Comparison of ENCODE assay signal across 21 cellular contexts in the genomic region with DNA sequence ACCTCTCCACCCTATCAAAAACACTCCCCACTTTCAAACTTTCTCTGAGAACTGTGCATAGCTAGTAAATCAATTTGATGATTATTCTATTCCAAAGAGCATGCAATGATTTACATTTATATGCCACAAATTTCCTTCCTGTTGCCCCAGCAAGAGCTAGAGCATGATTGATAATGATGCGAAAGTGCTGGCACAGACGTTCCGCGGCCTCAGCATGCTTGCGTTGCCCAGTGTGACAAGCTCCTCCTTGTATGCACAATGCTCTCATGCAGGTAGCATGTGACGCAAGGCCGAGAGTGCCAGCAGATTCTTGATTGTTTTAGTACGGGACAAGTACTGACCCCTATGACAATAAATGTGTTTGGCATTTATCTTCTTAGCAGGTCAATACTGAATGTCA.
DNase-seq lines count a peak whose midpoint lies in the region; ATAC-seq, FAIRE-seq and TF ChIP-seq lines count a peak whose summit lies in the region.
"Had no signal": no experiment of that assay in that cellular context is flagged by ENCODE, and none has a peak within 500 bp of the region (broad histone marks: within the 10 kb centered on the region; RNA-seq: fewer than 3 reads in every experiment).

No MANE protein-coding gene starts in this region.

- H3K27ac ChIP-seq in liver (ENCODE audit: low read depth in 1 of 2, low read length in 2 of 2), result no peak overlapping the region
- no peak overlapping the region for H3K27ac ChIP-seq in HepG2 (ENCODE audit: extremely low read length, insufficient read depth, low read length)
- no peak overlapping the region for H3K27ac ChIP-seq in lower lobe of right lung
- no peak overlapping the region for H3K27ac ChIP-seq in substantia nigra (ENCODE audit: low read depth, low read length, poor library complexity, severe bottlenecking)
- H3K27ac ChIP-seq: esophagus muscularis mucosa, HL-60, suprapubic skin had no signal

- H3K27me3 ChIP-seq in liver (ENCODE audit: control insufficient read depth in 4 of 4, insufficient read depth in 4 of 4, low read length in 3 of 4) (no peaks in the 10 kb centered on the region), HepG2 (ENCODE audit: control insufficient read depth in 1 of 2, insufficient read depth in 2 of 2, low read length in 2 of 2) (no peaks in the 10 kb centered on the region), lower lobe of right lung (ENCODE audit: low read depth) (no peaks in the 10 kb centered on the region)
- H3K27me3 ChIP-seq: esophagus muscularis mucosa, suprapubic skin had no signal

- in situ Hi-C loops in HepG2 (cut with HindIII; ENCODE audit: extremely low pct_ligation_motif_present, low pct_unique_long_range_greater_than_20kb), result no loop called here

- CTCF ChIA-PET in HepG2 (lab: Yijun Ruan, JAX; ENCODE audit: low intra/inter-chr PET ratio, low total read pairs), result no interaction called here

- H3K4me1 ChIP-seq in liver (ENCODE audit: control insufficient read depth in 4 of 4, insufficient read depth in 4 of 4, low read length in 3 of 4) (peaks cover 0 to 5% (median 0%) of the 10 kb centered on the region in 4 donors), HepG2 (ENCODE audit: insufficient read depth, low read length) (no peaks in the 10 kb centered on the region), lower lobe of right lung (no peaks in the 10 kb centered on the region)
- H3K4me1 ChIP-seq: esophagus muscularis mucosa, suprapubic skin had no signal

- no peaks in the 10 kb centered on the region for H3K79me2 ChIP-seq in HepG2 (ENCODE audit: insufficient read depth, low read length)

- H3K4me3 ChIP-seq in liver (ENCODE audit: low read depth in 1 of 3, low read length in 3 of 3) (no peak overlapping the region), HepG2 (replicated peaks in 1 of 3; ENCODE audit: insufficient read depth in 1 of 3, low read depth in 2 of 3, low read length in 3 of 3) (no peak overlapping the region), lower lobe of right lung (no peak overlapping the region)
- H3K4me3 ChIP-seq: esophagus muscularis mucosa, suprapubic skin had no signal

- no peak for TF ChIP-seq EP300 in HepG2 (IDR thresholded peaks at IDR 0.05; ENCODE audit: low read depth in 2 of 2, low read length in 2 of 2)
- no peak for TF ChIP-seq EP300 in HepG2 (CRISPR knock-in tag; IDR thresholded peaks at IDR 0.05; ENCODE audit: borderline replicate concordance)

- POLR2A ChIA-PET in HepG2 (lab: Yijun Ruan, JAX), result no interaction called here

- H4K20me1 ChIP-seq in HepG2 (ENCODE audit: insufficient read depth, low read length), result no peaks in the 10 kb centered on the region

- no peak overlapping the region for H3K4me2 ChIP-seq in HepG2 (ENCODE audit: low read depth, low read length)

- no peak for FAIRE-seq in HepG2 (lab: Jason Lieb, UNC)
- no peak for FAIRE-seq in GM12892 (lab: Jason Lieb, UNC)
- FAIRE-seq: D721Med had no signal

- H3K36me3 ChIP-seq in liver (ENCODE audit: control insufficient read depth in 4 of 4, insufficient read depth in 3 of 4, low read depth in 1 of 4, low read length in 3 of 4) (no peaks in the 10 kb centered on the region), HepG2 (replicated peaks in 1 of 2; ENCODE audit: control insufficient read depth in 1 of 2, insufficient read depth in 2 of 2, low read length in 2 of 2) (no peaks in the 10 kb centered on the region), lower lobe of right lung (no peaks in the 10 kb centered on the region)
- H3K36me3 ChIP-seq: esophagus muscularis mucosa, suprapubic skin had no signal

- TF ChIP-seq POLR2A in HepG2 (IDR thresholded peaks at IDR 0.05; ENCODE audit: insufficient read depth in 1 of 2, low read depth in 2 of 2, low read length in 2 of 2) (no peak), GM12892 (IDR thresholded peaks at IDR 0.05; ENCODE audit: low read depth, low read length) (no peak)

- intact Hi-C loops in HepG2 (cut with micrococcal nuclease; ENCODE audit: unreplicated experiment) (no loop called here), lower lobe of right lung (cut with DNase I) (no loop called here)

- peak; percentile 25 to 43 for TF ChIP-seq RAD21 in liver (IDR thresholded peaks at IDR 0.05)
- TF ChIP-seq RAD21 in HepG2 (CRISPR knock-in tag; IDR thresholded peaks at IDR 0.05), result no peak

- H3K9ac ChIP-seq in liver (ENCODE audit: low read depth in 1 of 2, low read length in 2 of 2) (no peak overlapping the region), HepG2 (ENCODE audit: insufficient read depth, low read depth, low read length) (no peak overlapping the region)

- H3K9me3 ChIP-seq in liver (ENCODE audit: control insufficient read depth in 4 of 4, low read length in 3 of 4) (no peaks in the 10 kb centered on the region), HepG2 (ENCODE audit: low read length) (peaks cover 5% of the 10 kb centered on the region; the same call in 1 of the 2 replicates), lower lobe of right lung (no peaks in the 10 kb centered on the region)
- H3K9me3 ChIP-seq: esophagus muscularis mucosa, suprapubic skin had no signal

- no peak for TF ChIP-seq CTCF in liver (IDR thresholded peaks at IDR 0.05; ENCODE audit: low read depth, low read length, missing input control)
- no peak for TF ChIP-seq CTCF in HepG2 (CRISPR knock-in tag; IDR thresholded peaks at IDR 0.05)
- no peak for TF ChIP-seq CTCF in lower lobe of right lung (IDR thresholded peaks at IDR 0.05)

- WGBS in liver, result 9% methylated on average over 8 of the region's 8 CpGs
- WGBS in HepG2 (ENCODE audit: low lambda C conversion rate), result under 1% methylated on average over 8 of the region's 8 CpGs

- BruUV-seq in HepG2 (replicated peaks; lab: Mats Ljungman, UMichigan), result no TSS peak

- no peak overlapping the region for H2AFZ ChIP-seq in HepG2 (ENCODE audit: low read length)

- DNase-seq in HepG2 (ENCODE audit: low spot score) (no peak), SK-N-DZ (ENCODE audit: low spot score) (peak; percentile 2), lower lobe of right lung (peak; percentile 64), UCSD-AML1 (lab: John Stamatoyannopoulos, UW; ENCODE audit: unreplicated experiment) (no peak), GM12892 (ENCODE audit: insufficient read length) (no peak), substantia nigra (lab: John Stamatoyannopoulos, UW) (no peak)
- DNase-seq: activated CD4-positive, alpha-beta memory T cell treated with anti-CD3 and anti-CD28 coated beads for 36 hours; amygdala; cortex of kidney; H7; hypothalamus; Karpas-422; mesendoderm; NCI-H446; T1000 had no signal

- ATAC-seq in HepG2, result no peak
- ATAC-seq in lower lobe of right lung, result peak; percentile 69 to 71
- ATAC-seq in HG02970 (IDR thresholded peaks at IDR 0.05; ENCODE audit: low FRiP score, unreplicated experiment), result no peak

TF ChIP-seq in liver, 16 proteins besides CTCF, POLR2A, EP300 and RAD21 (continues in another document):
- TF ChIP-seq EGR1 (IDR thresholded peaks at IDR 0.05; ENCODE audit: low read depth in 2 of 2) (no peak), TAF1 (conservative IDR thresholded peaks at IDR 0.05) (no peak), FOXA2 (IDR thresholded peaks at IDR 0.05) (peak; percentile 44), GABPA (IDR thresholded peaks at IDR 0.05 in 1 of 2, conservative IDR thresholded peaks at IDR 0.05 in 1 of 2) (no peak), HNF4A (conservative IDR thresholded peaks at IDR 0.05) (peak; percentile 37 to 46), NR2F2 (IDR thresholded peaks at IDR 0.05) (no peak), FOXA1 (IDR thresholded peaks at IDR 0.05) (no peak), SP1 (IDR thresholded peaks at IDR 0.05) (peak; percentile 35), JUND (IDR thresholded peaks at IDR 0.05) (peak; percentile 30 to 39)
- TF ChIP-seq, protein P1, sequence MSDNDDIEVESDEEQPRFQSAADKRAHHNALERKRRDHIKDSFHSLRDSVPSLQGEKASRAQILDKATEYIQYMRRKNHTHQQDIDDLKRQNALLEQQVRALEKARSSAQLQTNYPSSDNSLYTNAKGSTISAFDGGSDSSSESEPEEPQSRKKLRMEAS (IDR thresholded peaks at IDR 0.05), result peak; percentile 41

TF ChIP-seq in HepG2, 621 proteins besides CTCF, POLR2A, EP300 and RAD21:
- TF ChIP-seq USF2 (IDR thresholded peaks at IDR 0.05; ENCODE audit: low read depth, low read length) (no peak), USF2 (CRISPR knock-in tag; IDR thresholded peaks at IDR 0.05; ENCODE audit: borderline replicate concordance) (no peak), TOPORS (CRISPR knock-in tag; IDR thresholded peaks at IDR 0.05) (no peak), MXI1 (IDR thresholded peaks at IDR 0.05; ENCODE audit: borderline replicate concordance, low read depth, low read length) (no peak), CHD4 (IDR thresholded peaks at IDR 0.05; ENCODE audit: borderline replicate concordance, low read length) (no peak), ZNF441 (CRISPR knock-in tag; IDR thresholded peaks at IDR 0.05; ENCODE audit: borderline replicate concordance) (no peak), ATF1 (CRISPR knock-in tag; IDR thresholded peaks at IDR 0.05) (no peak), PCBP1 (IDR thresholded peaks at IDR 0.05; ENCODE audit: borderline replicate concordance, low read depth, low read length) (no peak), ZNF788 (CRISPR knock-in tag; IDR thresholded peaks at IDR 0.05; ENCODE audit: borderline replicate concordance) (no peak), ZNF143 (CRISPR knock-in tag; IDR thresholded peaks at IDR 0.05) (no peak), U2AF2 (IDR thresholded peaks at IDR 0.05; ENCODE audit: low read depth, low read length) (no peak)
- TF ChIP-seq, protein P1 (IDR thresholded peaks at IDR 0.05), result no peak

Comparison
In these comparisons a context has a peak if more than half of its experiments do, and no peak if none do; other contexts are left out.
1. ATAC-seq: peak in lower lobe of right lung (2 of 2); none in HepG2 (single experiment) and HG02970 (single experiment).
2. DNase-seq: peak in SK-N-DZ (single experiment) and lower lobe of right lung (single experiment); none in HepG2 (single experiment), UCSD-AML1 (single experiment), GM12892 (single experiment) and substantia nigra (0 of 49).